In the genomic region with DNA sequence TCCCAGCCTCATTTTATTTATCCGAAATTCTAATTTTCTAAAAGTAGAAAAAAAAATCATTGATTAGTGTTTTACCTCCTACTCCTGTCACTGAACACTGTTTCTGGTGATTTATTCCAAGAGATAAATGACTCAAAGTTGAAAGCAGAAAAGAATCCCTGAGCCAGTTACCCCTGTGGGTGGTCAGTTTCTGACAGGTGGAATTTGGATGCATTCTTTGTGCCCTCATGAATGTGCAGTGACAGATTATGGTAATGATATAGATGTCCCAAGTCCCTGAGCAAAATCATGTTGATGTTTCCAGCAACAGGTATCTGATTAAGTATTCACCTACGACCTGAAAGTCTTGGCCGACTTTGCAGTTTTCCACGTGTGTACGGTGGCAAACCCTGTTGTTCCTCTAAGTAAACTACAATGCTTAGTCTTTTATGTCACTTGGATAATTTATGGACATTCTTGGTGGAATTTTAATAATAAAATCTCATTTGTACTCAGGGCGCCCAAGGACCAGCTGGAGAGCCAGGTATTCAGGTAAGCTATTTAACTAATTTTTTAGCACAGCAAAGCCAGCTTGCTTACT, we compare ENCODE assay signal across 21 cellular contexts.
"Had no signal": no experiment of that assay in that cellular context is flagged by ENCODE, and none has a peak within 500 bp of the region (broad histone marks: within the 10 kb centered on the region; RNA-seq: fewer than 3 reads in every experiment).

No MANE protein-coding gene starts in this region.

- H3K27me3 ChIP-seq: dorsolateral prefrontal cortex, esophagus muscularis mucosa, foreskin keratinocyte, gastroesophageal sphincter, heart left ventricle, hepatocyte, left lung had no signal

- H3K4me2 ChIP-seq: hepatocyte had no signal

- H3K4me3 ChIP-seq: coronary artery, dorsolateral prefrontal cortex, esophagus muscularis mucosa, gastroesophageal sphincter, heart left ventricle, hepatocyte, left lung, lower lobe of right lung had no signal

- ATAC-seq: foreskin keratinocyte; gastroesophageal sphincter; heart left ventricle; left lung; left ventricle myocardium superior; lower lobe of right lung; naive thymus-derived CD4-positive, alpha-beta T cell had no signal

- H3K9me3 ChIP-seq: esophagus muscularis mucosa, gastroesophageal sphincter, heart left ventricle, left lung, lower lobe of right lung had no signal

- H3K4me1 ChIP-seq: esophagus muscularis mucosa, foreskin keratinocyte, gastroesophageal sphincter, heart left ventricle, left lung, lower lobe of right lung had no signal

- H3K27ac ChIP-seq: coronary artery, esophagus muscularis mucosa, foreskin keratinocyte, gastroesophageal sphincter, heart left ventricle, hepatocyte, left lung, lower lobe of right lung had no signal

- H3K36me3 ChIP-seq: esophagus muscularis mucosa, gastroesophageal sphincter, heart left ventricle, left lung, lower lobe of right lung had no signal

- H2AFZ ChIP-seq: hepatocyte had no signal

- DNase-seq: dermis blood vessel endothelial cell; dorsolateral prefrontal cortex; effector CD4-positive, alpha-beta T cell; effector memory CD4-positive, alpha-beta T cell; foreskin keratinocyte; heart left ventricle; hypothalamus; immature natural killer cell; islet precursor cell; kidney; kidney glomerular epithelial cell; left lung; left ventricle myocardium superior; lower lobe of right lung; mesendoderm; midbrain; naive thymus-derived CD4-positive, alpha-beta T cell had no signal
